ENCODE assay signal across 1 cellular context in genomic region chr7:64614812-64615211, GRCh38.
TF ChIP-seq lines count a peak whose summit lies in the region.

No MANE protein-coding gene starts in this region.

TF ChIP-seq in HepG2, 621 proteins besides CTCF, POLR2A, EP300 and RAD21:
- TF ChIP-seq ZNF34 (CRISPR knock-in tag; IDR thresholded peaks at IDR 0.05; ENCODE audit: borderline replicate concordance) (no peak), GMEB2 (CRISPR knock-in tag; IDR thresholded peaks at IDR 0.05; ENCODE audit: low read depth) (no peak), ZNF570 (CRISPR knock-in tag; IDR thresholded peaks at IDR 0.05; ENCODE audit: borderline replicate concordance) (no peak), HDAC2 (CRISPR knock-in tag; IDR thresholded peaks at IDR 0.05) (no peak), FLYWCH1 (CRISPR knock-in tag; IDR thresholded peaks at IDR 0.05) (no peak), ZNF761 (CRISPR knock-in tag; conservative IDR thresholded peaks at IDR 0.05) (no peak), SMAD9 (CRISPR knock-in tag; IDR thresholded peaks at IDR 0.05) (no peak), SP1 (IDR thresholded peaks at IDR 0.05) (no peak), SP1 (CRISPR knock-in tag; IDR thresholded peaks at IDR 0.05) (no peak), ZNF460 (CRISPR knock-in tag; IDR thresholded peaks at IDR 0.05; ENCODE audit: borderline replicate concordance) (no peak), ZNF292 (CRISPR knock-in tag; IDR thresholded peaks at IDR 0.05; ENCODE audit: borderline replicate concordance, low read depth) (no peak), GZF1 (CRISPR knock-in tag; IDR thresholded peaks at IDR 0.05) (no peak), AHDC1 (CRISPR knock-in tag; IDR thresholded peaks at IDR 0.05; ENCODE audit: borderline replicate concordance) (no peak), BRCA1 (CRISPR knock-in tag; IDR thresholded peaks at IDR 0.05) (no peak), DMAP1 (CRISPR knock-in tag; IDR thresholded peaks at IDR 0.05) (no peak)
- TF ChIP-seq, protein P1, sequence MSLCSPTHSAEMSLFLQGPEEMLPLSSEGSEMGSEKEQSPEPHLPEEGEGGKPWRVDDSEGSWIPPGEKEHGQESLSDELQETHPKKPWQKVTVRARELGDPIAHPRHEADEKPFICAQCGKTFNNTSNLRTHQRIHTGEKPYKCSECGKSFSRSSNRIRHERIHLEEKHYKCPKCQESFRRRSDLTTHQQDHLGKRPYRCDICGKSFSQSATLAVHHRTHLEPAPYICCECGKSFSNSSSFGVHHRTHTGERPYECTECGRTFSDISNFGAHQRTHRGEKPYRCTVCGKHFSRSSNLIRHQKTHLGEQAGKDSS (CRISPR knock-in tag; IDR thresholded peaks at IDR 0.05; ENCODE audit: borderline replicate concordance, low read depth) = no peak
- TF ChIP-seq, protein P2, sequence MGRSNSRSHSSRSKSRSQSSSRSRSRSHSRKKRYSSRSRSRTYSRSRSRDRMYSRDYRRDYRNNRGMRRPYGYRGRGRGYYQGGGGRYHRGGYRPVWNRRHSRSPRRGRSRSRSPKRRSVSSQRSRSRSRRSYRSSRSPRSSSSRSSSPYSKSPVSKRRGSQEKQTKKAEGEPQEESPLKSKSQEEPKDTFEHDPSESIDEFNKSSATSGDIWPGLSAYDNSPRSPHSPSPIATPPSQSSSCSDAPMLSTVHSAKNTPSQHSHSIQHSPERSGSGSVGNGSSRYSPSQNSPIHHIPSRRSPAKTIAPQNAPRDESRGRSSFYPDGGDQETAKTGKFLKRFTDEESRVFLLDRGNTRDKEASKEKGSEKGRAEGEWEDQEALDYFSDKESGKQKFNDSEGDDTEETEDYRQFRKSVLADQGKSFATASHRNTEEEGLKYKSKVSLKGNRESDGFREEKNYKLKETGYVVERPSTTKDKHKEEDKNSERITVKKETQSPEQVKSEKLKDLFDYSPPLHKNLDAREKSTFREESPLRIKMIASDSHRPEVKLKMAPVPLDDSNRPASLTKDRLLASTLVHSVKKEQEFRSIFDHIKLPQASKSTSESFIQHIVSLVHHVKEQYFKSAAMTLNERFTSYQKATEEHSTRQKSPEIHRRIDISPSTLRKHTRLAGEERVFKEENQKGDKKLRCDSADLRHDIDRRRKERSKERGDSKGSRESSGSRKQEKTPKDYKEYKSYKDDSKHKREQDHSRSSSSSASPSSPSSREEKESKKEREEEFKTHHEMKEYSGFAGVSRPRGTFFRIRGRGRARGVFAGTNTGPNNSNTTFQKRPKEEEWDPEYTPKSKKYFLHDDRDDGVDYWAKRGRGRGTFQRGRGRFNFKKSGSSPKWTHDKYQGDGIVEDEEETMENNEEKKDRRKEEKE (IDR thresholded peaks at IDR 0.05) = no peak
- TF ChIP-seq, protein P3, sequence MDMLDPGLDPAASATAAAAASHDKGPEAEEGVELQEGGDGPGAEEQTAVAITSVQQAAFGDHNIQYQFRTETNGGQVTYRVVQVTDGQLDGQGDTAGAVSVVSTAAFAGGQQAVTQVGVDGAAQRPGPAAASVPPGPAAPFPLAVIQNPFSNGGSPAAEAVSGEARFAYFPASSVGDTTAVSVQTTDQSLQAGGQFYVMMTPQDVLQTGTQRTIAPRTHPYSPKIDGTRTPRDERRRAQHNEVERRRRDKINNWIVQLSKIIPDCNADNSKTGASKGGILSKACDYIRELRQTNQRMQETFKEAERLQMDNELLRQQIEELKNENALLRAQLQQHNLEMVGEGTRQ (IDR thresholded peaks at IDR 0.05; ENCODE audit: low read depth, low read length) = no peak
- TF ChIP-seq, protein P3 (CRISPR knock-in tag; IDR thresholded peaks at IDR 0.05; ENCODE audit: borderline replicate concordance) = no peak
